In the genomic region with DNA sequence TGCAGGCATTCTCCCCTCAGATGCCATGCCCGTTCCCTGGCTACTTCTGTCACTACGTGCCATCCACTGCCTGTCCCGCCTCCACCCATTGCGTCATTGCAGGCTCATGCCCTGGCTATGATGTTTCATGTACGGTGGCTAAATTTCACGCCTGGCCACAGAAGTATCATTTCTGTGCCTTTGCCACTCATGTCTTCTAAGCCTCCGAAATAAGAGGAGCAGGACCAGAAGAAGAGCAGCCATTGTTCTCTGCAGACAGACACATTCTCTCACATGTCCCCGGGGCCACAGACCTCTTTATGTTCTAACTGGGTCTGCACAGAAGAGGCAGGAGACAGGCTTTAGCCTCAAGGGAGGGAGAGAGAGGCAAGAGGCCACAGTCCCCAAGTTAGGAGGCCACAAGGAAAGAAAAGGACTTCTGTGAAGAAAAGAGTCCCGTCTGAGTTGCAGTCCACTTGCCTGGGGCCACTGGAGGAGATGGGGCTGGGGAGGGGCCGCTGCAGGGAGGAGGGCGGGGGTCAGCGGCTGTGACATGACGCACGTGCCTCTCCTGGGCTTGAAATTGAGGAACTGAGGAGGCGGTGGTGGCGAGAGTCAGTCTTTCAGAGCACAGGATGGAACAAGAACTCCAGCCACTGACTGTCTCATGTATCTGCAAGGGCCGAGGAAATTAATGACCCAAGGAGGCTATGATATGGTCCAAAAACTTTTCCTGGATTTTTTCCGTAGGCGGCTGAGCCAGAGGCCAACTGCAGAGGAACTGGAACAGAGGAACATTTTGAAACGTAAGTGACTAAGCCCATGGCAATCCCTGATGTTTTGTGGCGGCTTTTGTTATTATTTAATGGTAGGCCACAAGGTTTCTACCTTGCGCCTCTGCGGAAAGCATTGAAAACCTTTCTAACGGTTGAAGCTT, we compare ENCODE assay signal across 8 cellular contexts. TPM values are rescaled to one million over a fixed set of nuclear protein-coding genes. Genes with fewer than 3 reads are reported as not detected.
DNase-seq lines count a peak whose midpoint lies in the region; ATAC-seq, FAIRE-seq and TF ChIP-seq lines count a peak whose summit lies in the region.

No MANE protein-coding gene starts in this region.

- no peak for TF ChIP-seq CTCF in lower lobe of right lung (IDR thresholded peaks at IDR 0.05)

- peaks cover 17% of the 10 kb centered on the region for H3K36me3 ChIP-seq in lower lobe of right lung

- no peak overlapping the region for H3K27ac Mint-ChIP-seq in activated naive CD4-positive, alpha-beta T cell treated with anti-CD3 and anti-CD28 coated beads for 36 hours

- CTCF ChIA-PET in activated naive CD4-positive, alpha-beta T cell treated with anti-CD3 and anti-CD28 coated beads for 36 hours (lab: Charles Lee) = no interaction called here

- TF ChIP-seq POLR2A in GM12892 (IDR thresholded peaks at IDR 0.05; ENCODE audit: low read depth, low read length) = peak; percentile 82

- no peak for DNase-seq in GM12892 (ENCODE audit: insufficient read length)
- peak; percentile 89 for DNase-seq in RCC 7860 (ENCODE audit: low spot score)
- peak; percentile 85 for DNase-seq in lower lobe of right lung
- no peak for DNase-seq in ureter (ENCODE audit: low spot score)
- DNase-seq in activated naive CD4-positive, alpha-beta T cell treated with anti-CD3 and anti-CD28 coated beads for 36 hours = no peak
- DNase-seq in GM03348 (ENCODE audit: low spot score) = no peak
- no peak for DNase-seq in NCI-H146 treated with DMSO at 0.1 percent for 48 hours (lab: John Stamatoyannopoulos, UW; ENCODE audit: unreplicated experiment)

- peaks cover 9% of the 10 kb centered on the region for H3K4me1 ChIP-seq in lower lobe of right lung

- no peak overlapping the region for H3K4me3 Mint-ChIP-seq in activated naive CD4-positive, alpha-beta T cell treated with anti-CD3 and anti-CD28 coated beads for 36 hours

- H3K36me3 Mint-ChIP-seq in activated naive CD4-positive, alpha-beta T cell treated with anti-CD3 and anti-CD28 coated beads for 36 hours (ENCODE audit: low read depth) = no peaks in the 10 kb centered on the region

- peak; percentile 89 for FAIRE-seq in GM12892 (lab: Jason Lieb, UNC)
- peak; percentile 94 for FAIRE-seq in RCC 7860 (lab: Jason Lieb, UNC)

- intact Hi-C loops in lower lobe of right lung (cut with DNase I) = no loop called here
- intact Hi-C loops in activated naive CD4-positive, alpha-beta T cell treated with anti-CD3 and anti-CD28 coated beads for 36 hours (cut with micrococcal nuclease) = loop anchor here (1.0 to 5.0 kb wide), 2 partner anchors 56 to 75 kb away; a partner anchor contains a TSS

- peak overlapping the region; percentile 38 for H3K4me3 ChIP-seq in lower lobe of right lung

- no peaks in the 10 kb centered on the region for H3K9me3 Mint-ChIP-seq in activated naive CD4-positive, alpha-beta T cell treated with anti-CD3 and anti-CD28 coated beads for 36 hours

- ATAC-seq in HG02610 (IDR thresholded peaks at IDR 0.05; ENCODE audit: unreplicated experiment) = peak; percentile 57
- peak; percentile 66 to 84 for ATAC-seq in lower lobe of right lung

- no peaks in the 10 kb centered on the region for H3K27me3 Mint-ChIP-seq in activated naive CD4-positive, alpha-beta T cell treated with anti-CD3 and anti-CD28 coated beads for 36 hours (ENCODE audit: low read depth)

- peak overlapping the region; percentile 50 for H3K27ac ChIP-seq in lower lobe of right lung

- no peaks in the 10 kb centered on the region for H3K9me3 ChIP-seq in lower lobe of right lung

- peaks cover 15% of the 10 kb centered on the region for H3K4me1 Mint-ChIP-seq in activated naive CD4-positive, alpha-beta T cell treated with anti-CD3 and anti-CD28 coated beads for 36 hours (ENCODE audit: low read depth)

- no peaks in the 10 kb centered on the region for H3K27me3 ChIP-seq in lower lobe of right lung (ENCODE audit: low read depth)

RNA-seq across cellular contexts. Expression of a gene that starts 55.9 kb away (rescaled TPM):
- polyA plus RNA-seq in GM12892 (2012; ENCODE audit: missing spikeins) = 38.1 TPM
- total RNA-seq in lower lobe of right lung (18.8 TPM), ureter (15.6 TPM)
- 10 to 100 TPM; 25.4 to 27.1 TPM for total RNA-seq in activated naive CD4-positive, alpha-beta T cell treated with anti-CD3 and anti-CD28 coated beads for 36 hours

Comparison
In these comparisons a context has a peak if more than half of its experiments do, and no peak if none do; other contexts are left out.
1. DNase-seq: peak in RCC 7860 (single experiment) and lower lobe of right lung (single experiment); none in GM12892 (single experiment), ureter (single experiment), activated naive CD4-positive, alpha-beta T cell treated with anti-CD3 and anti-CD28 coated beads for 36 hours (single experiment), GM03348 (single experiment) and NCI-H146 treated with DMSO at 0.1 percent for 48 hours (single experiment).